Comparison of ENCODE assay signal across 22 cellular contexts in the genomic region with DNA sequence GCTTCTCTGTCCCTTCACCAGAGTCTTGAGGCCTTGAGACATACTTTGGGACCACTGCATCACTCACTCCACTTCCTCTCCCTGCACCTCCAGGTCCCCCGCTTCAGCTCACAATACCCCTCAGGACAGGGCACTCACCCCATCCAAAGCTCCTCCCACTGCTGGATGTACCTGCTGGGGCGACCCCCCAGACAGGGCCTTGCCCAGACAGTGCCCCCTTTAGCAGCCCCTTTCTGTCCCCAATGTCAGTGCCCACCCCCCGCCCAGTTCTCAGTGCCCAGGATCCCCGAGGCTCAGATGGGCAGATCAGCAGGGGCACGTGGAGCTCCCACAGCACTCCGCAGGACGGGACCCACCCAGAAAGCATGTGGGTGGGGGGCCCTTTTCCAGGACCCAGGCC. TPM values are rescaled to one million over a fixed set of nuclear protein-coding genes. Genes with fewer than 3 reads are reported as not detected.
DNase-seq lines count a peak whose midpoint lies in the region; ATAC-seq lines count a peak whose summit lies in the region.
"Had no signal": no experiment of that assay in that cellular context is flagged by ENCODE, and none has a peak within 500 bp of the region (broad histone marks: within the 10 kb centered on the region; RNA-seq: fewer than 3 reads in every experiment).

No MANE protein-coding gene starts in this region.

- H3K4me1 ChIP-seq in neuronal stem cell (ENCODE audit: control insufficient read depth in 2 of 2, insufficient read depth in 1 of 2, low read depth in 1 of 2, low read length in 2 of 2) = no peaks in the 10 kb centered on the region
- H3K4me1 ChIP-seq: BE2C, BLaER1 had no signal

- H3K27ac ChIP-seq in neuronal stem cell (replicated peaks; ENCODE audit: low read length) = no peak overlapping the region
- H3K27ac ChIP-seq: BLaER1 had no signal

- no peak overlapping the region for H3K14ac ChIP-seq in neuronal stem cell (ENCODE audit: low read length)

- H4K8ac ChIP-seq in neuronal stem cell (ENCODE audit: low read depth, low read length) = no peak overlapping the region

- H3K27me3 ChIP-seq in neuronal stem cell (ENCODE audit: control insufficient read depth in 3 of 3, insufficient read depth in 3 of 3, low read depth in 1 of 3, low read length in 3 of 3) = peaks cover 0 to 9% (median 0%) of the 10 kb centered on the region in 3 experiments
- H3K27me3 ChIP-seq: BE2C, BLaER1 had no signal

- no peak overlapping the region for H3K4me3 ChIP-seq in neuronal stem cell (ENCODE audit: low read length in 2 of 2)
- H3K4me3 ChIP-seq: BLaER1, GM12878 had no signal

- no peak overlapping the region for H2BK5ac ChIP-seq in neuronal stem cell (ENCODE audit: low read length)

- peak overlapping the region; percentile 36 for H2AK5ac ChIP-seq in neuronal stem cell (ENCODE audit: low read depth, low read length)

- no peak for ATAC-seq in left ventricle myocardium superior
- ATAC-seq: GM12878 had no signal

- no peaks in the 10 kb centered on the region for H3K9me3 ChIP-seq in neuronal stem cell (replicated peaks in 1 of 2; ENCODE audit: control insufficient read depth in 2 of 2, insufficient read depth in 1 of 2, low read depth in 1 of 2, low read length in 2 of 2)
- H3K9me3 ChIP-seq: BE2C, BLaER1 had no signal

- no peaks in the 10 kb centered on the region for H3K79me1 ChIP-seq in neuronal stem cell (ENCODE audit: low read depth, low read length)

- no peak overlapping the region for H3K4me2 ChIP-seq in neuronal stem cell (ENCODE audit: insufficient read depth, low read length, poor library complexity, severe bottlenecking)
- H3K4me2 ChIP-seq: BLaER1 had no signal

- no peak overlapping the region for H3K4ac ChIP-seq in neuronal stem cell (ENCODE audit: low read length)

- H2AFZ ChIP-seq in neuronal stem cell (ENCODE audit: low read length) = no peak overlapping the region

- H3K23ac ChIP-seq in neuronal stem cell (ENCODE audit: low read depth, low read length, poor library complexity) = no peak overlapping the region

- no peaks in the 10 kb centered on the region for H3K36me3 ChIP-seq in neuronal stem cell (replicated peaks in 1 of 2; ENCODE audit: control insufficient read depth in 2 of 2, insufficient read depth in 2 of 2, low read length in 2 of 2)
- H3K36me3 ChIP-seq: BE2C, BLaER1 had no signal

- H3K18ac ChIP-seq in neuronal stem cell (ENCODE audit: low read length) = peak overlapping the region; percentile 58

- no peak overlapping the region for H2BK120ac ChIP-seq in neuronal stem cell (ENCODE audit: low read depth, low read length)

- no peak overlapping the region for H2BK12ac ChIP-seq in neuronal stem cell (ENCODE audit: low read length)

- intact Hi-C loops in cardiac septum (cut with DNase I) = no loop called here
- intact Hi-C loops in left ventricle myocardium superior (cut with micrococcal nuclease) = no loop called here

- no peak overlapping the region for H4K91ac ChIP-seq in neuronal stem cell (ENCODE audit: low read depth, low read length, poor library complexity)

- no CpG with 5 or more reads among the region's 7 CpGs for WGBS in neuronal stem cell (ENCODE audit: extremely low coverage in 2 of 2, insufficient read length in 2 of 2, insufficient replicate concordance in 1 of 2), 2 donors

- peak; percentile 39 for DNase-seq in cardiac septum (ENCODE audit: low spot score)
- DNase-seq in left ventricle myocardium superior = no peak
- no peak for DNase-seq in neuronal stem cell (ENCODE audit: low spot score)
- no peak for DNase-seq in NCI-H345 (lab: John Stamatoyannopoulos, UW)
- no peak for DNase-seq in NCI-H187 (lab: John Stamatoyannopoulos, UW)
- DNase-seq: 8988T; ACHN; BE2C; C1 segment of cervical spinal cord; CD4-positive, alpha-beta memory T cell; CD4-positive, CD25-positive, alpha-beta regulatory T cell; CD8-positive, alpha-beta memory T cell; COR-L47; DMS 273 treated with DMSO at 0.1 percent for 48 hours; DMS153; DMS53; DMS79; DND-41; EL; GDM1 had no signal

- H2BK15ac ChIP-seq in neuronal stem cell (ENCODE audit: low read length) = no peak overlapping the region

- no peak overlapping the region for H3K9ac ChIP-seq in neuronal stem cell (ENCODE audit: low read depth, low read length, poor library complexity)
- H3K9ac ChIP-seq: BLaER1 had no signal

RNA-seq across cellular contexts. Expression of gene IMP4, which starts 23.8 kb away (rescaled TPM):
- total RNA-seq in cardiac septum = 60.7 TPM
- 59.8 TPM for total RNA-seq in left ventricle myocardium superior
- 49.5 TPM for polyA plus RNA-seq in neuronal stem cell (2013, experiment 1 of 2)
- polyA plus RNA-seq in neuronal stem cell (2013, experiment 2 of 2) = 45.4 TPM

RNA-seq across cellular contexts. Expression of gene PTPN18, which starts 37.0 kb away (rescaled TPM):
- 13.4 TPM for total RNA-seq in cardiac septum
- total RNA-seq in left ventricle myocardium superior = 12.5 TPM
- 24.7 TPM for polyA plus RNA-seq in neuronal stem cell (2013, experiment 1 of 2)
- polyA plus RNA-seq in neuronal stem cell (2013, experiment 2 of 2) = 25.2 TPM
